ENCODE assay signal across 13 cellular contexts in the genomic region with DNA sequence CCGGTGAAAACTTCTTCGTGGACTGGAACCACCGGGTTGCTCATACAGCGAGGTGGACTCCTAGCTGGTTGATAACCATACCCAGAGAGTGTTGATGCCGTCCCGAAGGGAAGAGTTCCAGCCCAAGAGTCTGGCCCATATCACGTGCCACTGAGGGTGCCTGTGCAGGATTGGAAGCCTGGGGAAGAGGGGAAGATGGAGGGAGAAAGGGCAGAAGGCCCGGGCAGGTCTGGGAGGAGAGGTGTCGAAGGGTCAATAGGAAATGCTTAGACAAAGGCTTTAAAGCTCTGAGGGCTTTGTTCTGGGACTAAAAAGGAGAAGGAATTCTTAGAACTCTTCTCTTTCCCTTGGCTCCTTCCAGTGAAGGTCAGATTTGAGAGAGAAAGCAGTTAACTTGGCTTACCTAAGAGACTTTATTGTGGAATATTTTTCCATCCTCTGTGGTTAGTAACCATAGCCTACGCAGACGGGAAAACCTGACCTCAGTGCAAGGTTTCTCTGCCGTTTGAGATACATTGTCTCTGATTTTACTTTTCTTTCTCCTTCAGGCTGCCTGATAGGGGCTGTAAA.
DNase-seq lines count a peak whose midpoint lies in the region; ATAC-seq and TF ChIP-seq lines count a peak whose summit lies in the region.
"Had no signal": no experiment of that assay in that cellular context is flagged by ENCODE, and none has a peak within 500 bp of the region (broad histone marks: within the 10 kb centered on the region; RNA-seq: fewer than 3 reads in every experiment).

No MANE protein-coding gene starts in this region.

- peaks cover 2% of the 10 kb centered on the region for H3K27me3 Mint-ChIP-seq in activated T-helper 2 cell treated with anti-CD3 and anti-CD28 coated beads, Interferon-gamma antibody, Interleukin-2, Interleukin-4, amounts not matched to agents 10 μg/mL and 5 μg/mL and 100 μg/mL, durations not matched to agents 14 hours and 24 hours and 36 hours (ENCODE audit: low read depth)
- H3K27me3 Mint-ChIP-seq: activated CD8-positive, alpha-beta T cell treated with anti-CD3 and anti-CD28 coated beads for 36 hours had no signal

- no peak for TF ChIP-seq EP300 in gastroesophageal sphincter (IDR thresholded peaks at IDR 0.05)
- TF ChIP-seq EP300 in ovary (IDR thresholded peaks at IDR 0.05), result no peak

- H3K27ac ChIP-seq in ACC112 (ENCODE audit: low read depth, low read length) (no peak overlapping the region), WERI-Rb-1 (peak overlapping the region; percentile 39), gastroesophageal sphincter (peak overlapping the region; percentile 74 to 86 (median 80)), ovary (peak overlapping the region; percentile 37 to 69), thyroid gland (no peak overlapping the region)
- H3K27ac ChIP-seq: brain microvascular endothelial cell had no signal

- H3K4me1 ChIP-seq in ACC112 (ENCODE audit: control insufficient read depth, insufficient read depth, low read length, unreplicated experiment), result peaks cover 4% of the 10 kb centered on the region
- peaks cover 0 to 15% (median 0%) of the 10 kb centered on the region in 3 donors for H3K4me1 ChIP-seq in gastroesophageal sphincter
- H3K4me1 ChIP-seq in ovary (ENCODE audit: insufficient read depth), result peaks cover 2% of the 10 kb centered on the region
- no peaks in the 10 kb centered on the region for H3K4me1 ChIP-seq in BE2C
- H3K4me1 ChIP-seq in thyroid gland, result no peaks in the 10 kb centered on the region

- TF ChIP-seq CTCF in WERI-Rb-1 (IDR thresholded peaks at IDR 0.05; ENCODE audit: low read depth, low read length) (no peak), gastroesophageal sphincter (IDR thresholded peaks at IDR 0.05) (no peak), ovary (IDR thresholded peaks at IDR 0.05) (no peak), BE2C (IDR thresholded peaks at IDR 0.05; ENCODE audit: low read depth, low read length) (no peak), thyroid gland (IDR thresholded peaks at IDR 0.05) (no peak)

- intact Hi-C loops in ovary (cut with DNase I), result loop anchor here in 2 of 4 donors (2.0 to 5.0 kb wide), 2 partner anchors 87 to 89 kb away; no protein-coding TSS in a partner anchor
- intact Hi-C loops in activated T-helper 2 cell treated with anti-CD3 and anti-CD28 coated beads, Interferon-gamma antibody, Interleukin-2, Interleukin-4, amounts not matched to agents 10 μg/mL and 5 μg/mL and 100 μg/mL, durations not matched to agents 14 hours and 24 hours and 36 hours (cut with micrococcal nuclease), result loop anchor here (1.0 kb wide), 1 partner anchor 89 kb away; no protein-coding TSS in a partner anchor
- intact Hi-C loops in thyroid gland (cut with DNase I), result loop anchor here (5.0 kb wide), 1 partner anchor 87 kb away; no protein-coding TSS in a partner anchor

- no peaks in the 10 kb centered on the region for H3K9me3 Mint-ChIP-seq in activated T-helper 2 cell treated with anti-CD3 and anti-CD28 coated beads, Interferon-gamma antibody, Interleukin-2, Interleukin-4, amounts not matched to agents 10 μg/mL and 5 μg/mL and 100 μg/mL, durations not matched to agents 14 hours and 24 hours and 36 hours
- H3K9me3 Mint-ChIP-seq: activated CD8-positive, alpha-beta T cell treated with anti-CD3 and anti-CD28 coated beads for 36 hours; HFFc6 had no signal

- peak; percentile 60 for ATAC-seq in gastroesophageal sphincter

- H3K36me3 ChIP-seq in ACC112 (ENCODE audit: insufficient read depth, low read length) (no peaks in the 10 kb centered on the region), WERI-Rb-1 (peaks cover 41% of the 10 kb centered on the region), gastroesophageal sphincter (peaks cover 0 to 31% of the 10 kb centered on the region in 2 donors), ovary (no peaks in the 10 kb centered on the region), BE2C (peaks cover 29% of the 10 kb centered on the region), thyroid gland (no peaks in the 10 kb centered on the region)

- no peaks in the 10 kb centered on the region for H3K36me3 Mint-ChIP-seq in activated T-helper 2 cell treated with anti-CD3 and anti-CD28 coated beads, Interferon-gamma antibody, Interleukin-2, Interleukin-4, amounts not matched to agents 10 μg/mL and 5 μg/mL and 100 μg/mL, durations not matched to agents 14 hours and 24 hours and 36 hours (ENCODE audit: low read depth)

- 45 to 57% methylated on average over 6 to 11 of the region's 12 CpGs for WGBS in gastroesophageal sphincter (ENCODE audit: low coverage in 1 of 2), 2 donors
- 51 to 53% (median 51%) methylated on average over 12 of the region's 12 CpGs for WGBS in ovary, 3 donors
- WGBS in thyroid gland, 2 donors, result 70 to 74% methylated on average over 12 of the region's 12 CpGs

- H3K27ac Mint-ChIP-seq in activated T-helper 2 cell treated with anti-CD3 and anti-CD28 coated beads, Interferon-gamma antibody, Interleukin-2, Interleukin-4, amounts not matched to agents 10 μg/mL and 5 μg/mL and 100 μg/mL, durations not matched to agents 14 hours and 24 hours and 36 hours, result no peak overlapping the region
- H3K27ac Mint-ChIP-seq: activated CD8-positive, alpha-beta T cell treated with anti-CD3 and anti-CD28 coated beads for 36 hours; HFFc6 had no signal

- TF ChIP-seq POLR2A in gastroesophageal sphincter (IDR thresholded peaks at IDR 0.05) (no peak), ovary (IDR thresholded peaks at IDR 0.05) (no peak), thyroid gland (IDR thresholded peaks at IDR 0.05) (no peak)

- DNase-seq in WERI-Rb-1 (no peak), ovary (no peak), BE2C (no peak), thyroid gland (no peak), islet precursor cell (no peak)
- DNase-seq in activated T-helper 2 cell treated with anti-CD3 and anti-CD28 coated beads, Interferon-gamma antibody, Interleukin-2, Interleukin-4, amounts not matched to agents 10 μg/mL and 5 μg/mL and 100 μg/mL, durations not matched to agents 14 hours and 24 hours and 36 hours (ENCODE audit: low spot score), result no peak
- DNase-seq: SIG-M5 had no signal

- H3K4me3 ChIP-seq in ACC112 (ENCODE audit: low read depth, low read length) (0 out of 2 replicates have a peak overlapping the region, but pooled peaks have one; percentile 16), WERI-Rb-1 (ENCODE audit: low read depth, low read length) (no peak overlapping the region), gastroesophageal sphincter (no peak overlapping the region), ovary (no peak overlapping the region), BE2C (ENCODE audit: low read depth, low read length) (no peak overlapping the region), thyroid gland (replicated peaks in 1 of 3) (no peak overlapping the region)
- H3K4me3 ChIP-seq: mucosa of descending colon had no signal

- H3K27me3 ChIP-seq in ACC112 (ENCODE audit: insufficient read depth, low read length) (no peaks in the 10 kb centered on the region), WERI-Rb-1 (ENCODE audit: insufficient read depth, low read depth, severe bottlenecking) (no peaks in the 10 kb centered on the region), gastroesophageal sphincter (no peaks in the 10 kb centered on the region), ovary (no peaks in the 10 kb centered on the region), BE2C (no peaks in the 10 kb centered on the region), thyroid gland (no peaks in the 10 kb centered on the region)
- H3K27me3 ChIP-seq: brain microvascular endothelial cell had no signal

- H3K4me3 Mint-ChIP-seq in activated T-helper 2 cell treated with anti-CD3 and anti-CD28 coated beads, Interferon-gamma antibody, Interleukin-2, Interleukin-4, amounts not matched to agents 10 μg/mL and 5 μg/mL and 100 μg/mL, durations not matched to agents 14 hours and 24 hours and 36 hours (ENCODE audit: low read depth), result no peak overlapping the region
- H3K4me3 Mint-ChIP-seq: activated CD8-positive, alpha-beta T cell treated with anti-CD3 and anti-CD28 coated beads for 36 hours; HFFc6 had no signal

- H3K4me1 Mint-ChIP-seq in activated T-helper 2 cell treated with anti-CD3 and anti-CD28 coated beads, Interferon-gamma antibody, Interleukin-2, Interleukin-4, amounts not matched to agents 10 μg/mL and 5 μg/mL and 100 μg/mL, durations not matched to agents 14 hours and 24 hours and 36 hours (ENCODE audit: low read depth), result peaks cover 12% of the 10 kb centered on the region

- no peaks in the 10 kb centered on the region for H3K79me2 ChIP-seq in ACC112 (ENCODE audit: control insufficient read depth, insufficient read depth, low read length, unreplicated experiment)

- no peak overlapping the region for H2AFZ ChIP-seq in ACC112 (ENCODE audit: low read length, unreplicated experiment)

- H3K9me3 ChIP-seq in WERI-Rb-1 (ENCODE audit: severe bottlenecking) (no peaks in the 10 kb centered on the region), gastroesophageal sphincter (no peaks in the 10 kb centered on the region), ovary (no peaks in the 10 kb centered on the region), BE2C (no peaks in the 10 kb centered on the region), thyroid gland (no peaks in the 10 kb centered on the region)
- H3K9me3 ChIP-seq: mucosa of descending colon had no signal

Comparison
In these comparisons a context has a peak if more than half of its experiments do, and no peak if none do; other contexts are left out.
1. H3K27ac ChIP-seq: peak in WERI-Rb-1 (single experiment), gastroesophageal sphincter (4 of 4) and ovary (2 of 2); none in ACC112 (single experiment) and thyroid gland (0 of 3).